22 cellular contexts compared by ENCODE assay signal in genomic region chr12:62542814-62543213, GRCh38.
"Had no signal": no experiment of that assay in that cellular context is flagged by ENCODE, and none has a peak within 500 bp of the region (broad histone marks: within the 10 kb centered on the region; RNA-seq: fewer than 3 reads in every experiment).

No MANE protein-coding gene starts in this region.

- ATAC-seq: Right ventricle myocardium inferior, T-cell, WTC11 had no signal

- H3K4me1 Mint-ChIP-seq: T-cell, WTC11 had no signal

- H3K27ac ChIP-seq: brain microvascular endothelial cell, cardiac muscle cell, SK-N-MC had no signal

- DNase-seq: activated CD4-positive, CD25-positive, alpha-beta regulatory T cell treated with anti-CD3 and anti-CD28 coated beads, Interleukin-2, amount 50 U/mL, for 72 hours; activated gamma-delta T cell; activated naive CD4-positive, alpha-beta T cell treated with anti-CD3 and anti-CD28 coated beads for 36 hours; brain microvascular endothelial cell; KG1; MV-4-11; NCI-H1092 treated with DMSO at 0.1 percent for 48 hours; NCI-H1417 treated with DMSO at 0.1 percent for 48 hours; NCI-H1694; NCI-H2029 treated with DMSO at 0.1 percent for 48 hours; NCI-H345; NCI-H510A; NCI-H526 treated with DMSO at 0.1 percent for 48 hours; NCI-H82; RPMI8226; T-cell had no signal

- H3K9me3 Mint-ChIP-seq: activated naive CD4-positive, alpha-beta T cell treated with anti-CD3 and anti-CD28 coated beads for 36 hours; IgD-negative memory B cell; T-cell; WTC11 had no signal

- H3K27me3 ChIP-seq: brain microvascular endothelial cell, cardiac muscle cell had no signal

- H3K4me3 Mint-ChIP-seq: activated naive CD4-positive, alpha-beta T cell treated with anti-CD3 and anti-CD28 coated beads for 36 hours; activated naive CD8-positive, alpha-beta T cell; IgD-negative memory B cell; T-cell; WTC11 had no signal

- H3K27me3 Mint-ChIP-seq: activated naive CD8-positive, alpha-beta T cell; IgD-negative memory B cell; T-cell had no signal

- H3K27ac Mint-ChIP-seq: activated naive CD4-positive, alpha-beta T cell treated with anti-CD3 and anti-CD28 coated beads for 36 hours; activated naive CD8-positive, alpha-beta T cell; IgD-negative memory B cell; T-cell had no signal

- H3K4me3 ChIP-seq: cardiac muscle cell, SK-N-MC had no signal
